1 cellular context compared by ENCODE assay signal in the genomic region with DNA sequence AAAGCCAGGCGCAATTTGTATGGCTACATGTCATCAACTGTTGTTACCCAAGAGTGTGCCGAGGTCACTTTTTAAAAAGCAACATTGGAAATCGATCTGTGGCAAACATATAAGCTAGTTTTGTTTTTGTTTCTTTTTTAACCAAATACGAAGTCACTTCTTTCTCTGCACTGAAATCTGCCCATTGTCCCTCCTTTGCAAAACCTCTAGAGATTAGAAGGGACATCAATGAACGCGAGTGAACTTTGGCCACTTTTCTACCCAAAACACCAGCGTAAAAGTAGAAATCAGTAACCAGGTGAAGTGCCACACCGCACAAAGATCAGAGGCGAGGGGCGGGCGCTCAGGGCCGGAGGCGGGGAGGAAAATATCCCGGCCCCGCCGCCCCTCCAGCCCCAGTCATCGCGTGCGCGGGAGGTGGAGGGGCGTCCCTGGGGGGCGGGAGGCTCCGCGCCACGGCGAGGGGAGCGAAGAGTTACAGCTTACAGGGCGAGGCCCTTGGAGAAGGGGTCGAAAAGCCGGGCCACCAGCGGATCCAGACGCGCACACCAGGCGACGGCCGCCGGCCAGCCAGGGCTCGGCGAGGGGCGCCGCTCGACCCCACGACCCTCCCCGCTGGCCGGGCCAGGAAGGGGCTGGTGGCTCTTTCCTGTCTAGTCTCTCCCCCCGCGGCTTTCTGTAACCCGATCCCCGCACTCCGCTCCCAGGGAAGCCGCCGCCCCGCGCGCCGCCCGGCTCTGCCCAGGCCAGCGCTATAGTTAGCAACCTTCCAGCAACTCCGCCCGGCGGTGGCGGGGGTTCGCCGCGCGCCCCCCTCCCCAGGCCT.
TF ChIP-seq lines count a peak whose summit lies in the region.

No MANE protein-coding gene starts in this region.

TF ChIP-seq in HepG2, 621 proteins besides CTCF, POLR2A, EP300 and RAD21 (continued from another document and continues in another):
- TF ChIP-seq, protein P1, sequence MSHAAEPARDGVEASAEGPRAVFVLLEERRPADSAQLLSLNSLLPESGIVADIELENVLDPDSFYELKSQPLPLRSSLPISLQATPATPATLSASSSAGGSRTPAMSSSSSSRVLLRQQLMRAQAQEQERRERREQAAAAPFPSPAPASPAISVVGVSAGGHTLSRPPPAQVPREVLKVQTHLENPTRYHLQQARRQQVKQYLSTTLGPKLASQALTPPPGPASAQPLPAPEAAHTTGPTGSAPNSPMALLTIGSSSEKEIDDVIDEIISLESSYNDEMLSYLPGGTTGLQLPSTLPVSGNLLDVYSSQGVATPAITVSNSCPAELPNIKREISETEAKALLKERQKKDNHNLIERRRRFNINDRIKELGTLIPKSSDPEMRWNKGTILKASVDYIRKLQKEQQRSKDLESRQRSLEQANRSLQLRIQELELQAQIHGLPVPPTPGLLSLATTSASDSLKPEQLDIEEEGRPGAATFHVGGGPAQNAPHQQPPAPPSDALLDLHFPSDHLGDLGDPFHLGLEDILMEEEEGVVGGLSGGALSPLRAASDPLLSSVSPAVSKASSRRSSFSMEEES (CRISPR knock-in tag; IDR thresholded peaks at IDR 0.05) = peak; percentile 59; the same call in 1 of the 2 replicates
- TF ChIP-seq, protein P2, sequence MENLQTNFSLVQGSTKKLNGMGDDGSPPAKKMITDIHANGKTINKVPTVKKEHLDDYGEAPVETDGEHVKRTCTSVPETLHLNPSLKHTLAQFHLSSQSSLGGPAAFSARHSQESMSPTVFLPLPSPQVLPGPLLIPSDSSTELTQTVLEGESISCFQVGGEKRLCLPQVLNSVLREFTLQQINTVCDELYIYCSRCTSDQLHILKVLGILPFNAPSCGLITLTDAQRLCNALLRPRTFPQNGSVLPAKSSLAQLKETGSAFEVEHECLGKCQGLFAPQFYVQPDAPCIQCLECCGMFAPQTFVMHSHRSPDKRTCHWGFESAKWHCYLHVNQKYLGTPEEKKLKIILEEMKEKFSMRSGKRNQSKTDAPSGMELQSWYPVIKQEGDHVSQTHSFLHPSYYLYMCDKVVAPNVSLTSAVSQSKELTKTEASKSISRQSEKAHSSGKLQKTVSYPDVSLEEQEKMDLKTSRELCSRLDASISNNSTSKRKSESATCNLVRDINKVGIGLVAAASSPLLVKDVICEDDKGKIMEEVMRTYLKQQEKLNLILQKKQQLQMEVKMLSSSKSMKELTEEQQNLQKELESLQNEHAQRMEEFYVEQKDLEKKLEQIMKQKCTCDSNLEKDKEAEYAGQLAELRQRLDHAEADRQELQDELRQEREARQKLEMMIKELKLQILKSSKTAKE (CRISPR knock-in tag; IDR thresholded peaks at IDR 0.05; ENCODE audit: borderline replicate concordance) = peak; percentile 94
- TF ChIP-seq, protein P3, sequence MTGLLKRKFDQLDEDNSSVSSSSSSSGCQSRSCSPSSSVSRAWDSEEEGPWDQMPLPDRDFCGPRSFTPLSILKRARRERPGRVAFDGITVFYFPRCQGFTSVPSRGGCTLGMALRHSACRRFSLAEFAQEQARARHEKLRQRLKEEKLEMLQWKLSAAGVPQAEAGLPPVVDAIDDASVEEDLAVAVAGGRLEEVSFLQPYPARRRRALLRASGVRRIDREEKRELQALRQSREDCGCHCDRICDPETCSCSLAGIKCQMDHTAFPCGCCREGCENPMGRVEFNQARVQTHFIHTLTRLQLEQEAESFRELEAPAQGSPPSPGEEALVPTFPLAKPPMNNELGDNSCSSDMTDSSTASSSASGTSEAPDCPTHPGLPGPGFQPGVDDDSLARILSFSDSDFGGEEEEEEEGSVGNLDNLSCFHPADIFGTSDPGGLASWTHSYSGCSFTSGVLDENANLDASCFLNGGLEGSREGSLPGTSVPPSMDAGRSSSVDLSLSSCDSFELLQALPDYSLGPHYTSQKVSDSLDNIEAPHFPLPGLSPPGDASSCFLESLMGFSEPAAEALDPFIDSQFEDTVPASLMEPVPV (CRISPR knock-in tag; IDR thresholded peaks at IDR 0.05) = peak; percentile 87
- TF ChIP-seq ZMYM4 (CRISPR knock-in tag; IDR thresholded peaks at IDR 0.05) (peak; percentile 82), ZNF547 (CRISPR knock-in tag; IDR thresholded peaks at IDR 0.05) (peak; percentile 33; the same call in 1 of the 2 replicates), RBFOX2 (IDR thresholded peaks at IDR 0.05; ENCODE audit: low read depth, low read length) (peak; percentile 95), KLF11 (CRISPR knock-in tag; IDR thresholded peaks at IDR 0.05) (peak; percentile 92), NFKB2 (CRISPR knock-in tag; IDR thresholded peaks at IDR 0.05; ENCODE audit: borderline replicate concordance) (peak; percentile 95), RARA (CRISPR knock-in tag; IDR thresholded peaks at IDR 0.05) (peak; percentile 86), ZNF709 (CRISPR knock-in tag; IDR thresholded peaks at IDR 0.05) (peak; percentile 50; the same call in 1 of the 2 replicates), ZNF460 (CRISPR knock-in tag; IDR thresholded peaks at IDR 0.05; ENCODE audit: borderline replicate concordance) (peak; percentile 36; the same call in 1 of the 2 replicates), CENPX (CRISPR knock-in tag; IDR thresholded peaks at IDR 0.05) (no peak), MXD4 (CRISPR knock-in tag; IDR thresholded peaks at IDR 0.05) (peak; percentile 65; the same call in 1 of the 2 replicates), NR2C2 (CRISPR knock-in tag; IDR thresholded peaks at IDR 0.05; ENCODE audit: borderline replicate concordance) (peak; percentile 73; the same call in 1 of the 2 replicates), RARG (CRISPR knock-in tag; IDR thresholded peaks at IDR 0.05; ENCODE audit: low read depth) (0 out of 2 replicates have a peak, but pooled peaks have one; percentile 39), NR2F2 (IDR thresholded peaks at IDR 0.05; ENCODE audit: borderline replicate concordance, low read depth) (peak; percentile 64), SSRP1 (CRISPR knock-in tag; IDR thresholded peaks at IDR 0.05) (0 out of 2 replicates have a peak, but pooled peaks have one; percentile 32), KMT2A (CRISPR knock-in tag; IDR thresholded peaks at IDR 0.05) (peak; percentile 69), ZNF205 (CRISPR knock-in tag; IDR thresholded peaks at IDR 0.05) (peak; percentile 85), MXI1 (IDR thresholded peaks at IDR 0.05; ENCODE audit: borderline replicate concordance, low read depth, low read length) (peak; percentile 67; the same call in 2 of the 3 replicates), ZNF577 (CRISPR knock-in tag; IDR thresholded peaks at IDR 0.05; ENCODE audit: borderline replicate concordance, low read depth) (0 out of 2 replicates have a peak, but pooled peaks have one; percentile 26), NFYC (CRISPR knock-in tag; IDR thresholded peaks at IDR 0.05) (peak; percentile 46), ASH2L (IDR thresholded peaks at IDR 0.05; ENCODE audit: insufficient read length, low read depth, low read length) (peak; percentile 97), CEBPG (CRISPR knock-in tag; IDR thresholded peaks at IDR 0.05) (peak; percentile 68), ZNF138 (CRISPR knock-in tag; IDR thresholded peaks at IDR 0.05; ENCODE audit: low read depth) (0 out of 2 replicates have a peak, but pooled peaks have one; percentile 6), ZNF317 (CRISPR knock-in tag; IDR thresholded peaks at IDR 0.05) (peak; percentile 50; the same call in 1 of the 2 replicates), ZNF703 (CRISPR knock-in tag; IDR thresholded peaks at IDR 0.05; ENCODE audit: borderline replicate concordance) (peak; percentile 92; the same call in 1 of the 2 replicates), U2AF2 (IDR thresholded peaks at IDR 0.05; ENCODE audit: low read depth, low read length) (no peak), MEIS2 (CRISPR knock-in tag; IDR thresholded peaks at IDR 0.05) (peak; percentile 65), ZNF124 (CRISPR knock-in tag; IDR thresholded peaks at IDR 0.05) (no peak; the same call in 1 of the 2 replicates), KAT2B (IDR thresholded peaks at IDR 0.05; ENCODE audit: borderline replicate concordance, low read depth, low read length) (peak; percentile 91), ZMAT3 (CRISPR knock-in tag; conservative IDR thresholded peaks at IDR 0.05) (peak; percentile 56; the same call in 1 of the 2 replicates), HNRNPLL (IDR thresholded peaks at IDR 0.05; ENCODE audit: low read depth, low read length, poor library complexity, severe bottlenecking) (peak; percentile 66), POGZ (CRISPR knock-in tag; IDR thresholded peaks at IDR 0.05) (peak; percentile 90), ZSCAN31 (CRISPR knock-in tag; IDR thresholded peaks at IDR 0.05; ENCODE audit: low read depth) (peak; percentile 25; the same call in 1 of the 2 replicates)
- TF ChIP-seq, protein P4, sequence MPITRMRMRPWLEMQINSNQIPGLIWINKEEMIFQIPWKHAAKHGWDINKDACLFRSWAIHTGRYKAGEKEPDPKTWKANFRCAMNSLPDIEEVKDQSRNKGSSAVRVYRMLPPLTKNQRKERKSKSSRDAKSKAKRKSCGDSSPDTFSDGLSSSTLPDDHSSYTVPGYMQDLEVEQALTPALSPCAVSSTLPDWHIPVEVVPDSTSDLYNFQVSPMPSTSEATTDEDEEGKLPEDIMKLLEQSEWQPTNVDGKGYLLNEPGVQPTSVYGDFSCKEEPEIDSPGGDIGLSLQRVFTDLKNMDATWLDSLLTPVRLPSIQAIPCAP (CRISPR knock-in tag; IDR thresholded peaks at IDR 0.05; ENCODE audit: low read depth) = no peak; the same call in 1 of the 2 replicates
- TF ChIP-seq, protein P5, sequence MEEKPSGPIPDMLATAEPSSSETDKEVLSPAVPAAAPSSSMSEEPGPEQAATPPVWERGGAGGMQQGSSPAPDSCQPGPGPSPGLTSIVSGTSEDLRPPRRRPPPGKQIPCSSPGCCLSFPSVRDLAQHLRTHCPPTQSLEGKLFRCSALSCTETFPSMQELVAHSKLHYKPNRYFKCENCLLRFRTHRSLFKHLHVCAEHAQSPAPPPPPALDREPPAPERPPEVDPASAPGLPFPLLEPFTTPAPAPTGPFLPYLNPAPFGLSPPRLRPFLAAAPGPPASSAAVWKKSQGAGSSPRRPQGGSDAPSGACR (CRISPR knock-in tag; IDR thresholded peaks at IDR 0.05) = peak; percentile 98
- TF ChIP-seq, protein P6, sequence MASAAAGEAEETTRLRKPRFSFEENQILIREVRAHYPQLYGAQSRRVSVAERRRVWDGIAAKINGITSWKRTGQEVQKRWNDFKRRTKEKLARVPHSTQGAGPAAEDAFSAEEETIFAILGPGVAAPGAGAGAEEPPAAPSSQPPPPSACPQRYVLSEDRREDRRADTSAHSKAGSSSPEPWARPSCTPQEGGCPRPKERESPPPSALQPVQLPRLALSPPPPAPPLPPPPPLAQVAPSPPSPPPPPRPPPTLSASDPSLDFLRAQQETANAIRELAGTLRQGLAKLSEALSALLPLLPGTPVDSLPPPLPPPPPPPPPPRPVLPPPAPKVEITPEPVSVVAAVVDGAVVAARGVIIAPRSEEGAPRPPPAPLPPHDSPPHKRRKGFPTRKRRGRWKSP (CRISPR knock-in tag; IDR thresholded peaks at IDR 0.05) = peak; percentile 70; the same call in 1 of the 2 replicates
- TF ChIP-seq, protein P7, sequence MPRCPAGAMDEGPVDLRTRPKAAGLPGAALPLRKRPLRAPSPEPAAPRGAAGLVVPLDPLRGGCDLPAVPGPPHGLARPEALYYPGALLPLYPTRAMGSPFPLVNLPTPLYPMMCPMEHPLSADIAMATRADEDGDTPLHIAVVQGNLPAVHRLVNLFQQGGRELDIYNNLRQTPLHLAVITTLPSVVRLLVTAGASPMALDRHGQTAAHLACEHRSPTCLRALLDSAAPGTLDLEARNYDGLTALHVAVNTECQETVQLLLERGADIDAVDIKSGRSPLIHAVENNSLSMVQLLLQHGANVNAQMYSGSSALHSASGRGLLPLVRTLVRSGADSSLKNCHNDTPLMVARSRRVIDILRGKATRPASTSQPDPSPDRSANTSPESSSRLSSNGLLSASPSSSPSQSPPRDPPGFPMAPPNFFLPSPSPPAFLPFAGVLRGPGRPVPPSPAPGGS (CRISPR knock-in tag; IDR thresholded peaks at IDR 0.05) = peak; percentile 70; the same call in 1 of the 2 replicates
- TF ChIP-seq, protein P8, sequence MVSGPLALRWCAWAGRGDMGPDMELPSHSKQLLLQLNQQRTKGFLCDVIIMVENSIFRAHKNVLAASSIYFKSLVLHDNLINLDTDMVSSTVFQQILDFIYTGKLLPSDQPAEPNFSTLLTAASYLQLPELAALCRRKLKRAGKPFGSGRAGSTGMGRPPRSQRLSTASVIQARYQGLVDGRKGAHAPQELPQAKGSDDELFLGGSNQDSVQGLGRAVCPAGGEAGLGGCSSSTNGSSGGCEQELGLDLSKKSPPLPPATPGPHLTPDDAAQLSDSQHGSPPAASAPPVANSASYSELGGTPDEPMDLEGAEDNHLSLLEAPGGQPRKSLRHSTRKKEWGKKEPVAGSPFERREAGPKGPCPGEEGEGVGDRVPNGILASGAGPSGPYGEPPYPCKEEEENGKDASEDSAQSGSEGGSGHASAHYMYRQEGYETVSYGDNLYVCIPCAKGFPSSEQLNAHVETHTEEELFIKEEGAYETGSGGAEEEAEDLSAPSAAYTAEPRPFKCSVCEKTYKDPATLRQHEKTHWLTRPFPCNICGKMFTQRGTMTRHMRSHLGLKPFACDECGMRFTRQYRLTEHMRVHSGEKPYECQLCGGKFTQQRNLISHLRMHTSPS (CRISPR knock-in tag; IDR thresholded peaks at IDR 0.05; ENCODE audit: low read depth) = peak; percentile 72
- TF ChIP-seq, protein P9, sequence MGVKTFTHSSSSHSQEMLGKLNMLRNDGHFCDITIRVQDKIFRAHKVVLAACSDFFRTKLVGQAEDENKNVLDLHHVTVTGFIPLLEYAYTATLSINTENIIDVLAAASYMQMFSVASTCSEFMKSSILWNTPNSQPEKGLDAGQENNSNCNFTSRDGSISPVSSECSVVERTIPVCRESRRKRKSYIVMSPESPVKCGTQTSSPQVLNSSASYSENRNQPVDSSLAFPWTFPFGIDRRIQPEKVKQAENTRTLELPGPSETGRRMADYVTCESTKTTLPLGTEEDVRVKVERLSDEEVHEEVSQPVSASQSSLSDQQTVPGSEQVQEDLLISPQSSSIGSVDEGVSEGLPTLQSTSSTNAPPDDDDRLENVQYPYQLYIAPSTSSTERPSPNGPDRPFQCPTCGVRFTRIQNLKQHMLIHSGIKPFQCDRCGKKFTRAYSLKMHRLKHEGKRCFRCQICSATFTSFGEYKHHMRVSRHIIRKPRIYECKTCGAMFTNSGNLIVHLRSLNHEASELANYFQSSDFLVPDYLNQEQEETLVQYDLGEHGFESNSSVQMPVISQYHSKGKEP (CRISPR knock-in tag; IDR thresholded peaks at IDR 0.05) = peak; percentile 0; the same call in 1 of the 2 replicates
- TF ChIP-seq, protein P10, sequence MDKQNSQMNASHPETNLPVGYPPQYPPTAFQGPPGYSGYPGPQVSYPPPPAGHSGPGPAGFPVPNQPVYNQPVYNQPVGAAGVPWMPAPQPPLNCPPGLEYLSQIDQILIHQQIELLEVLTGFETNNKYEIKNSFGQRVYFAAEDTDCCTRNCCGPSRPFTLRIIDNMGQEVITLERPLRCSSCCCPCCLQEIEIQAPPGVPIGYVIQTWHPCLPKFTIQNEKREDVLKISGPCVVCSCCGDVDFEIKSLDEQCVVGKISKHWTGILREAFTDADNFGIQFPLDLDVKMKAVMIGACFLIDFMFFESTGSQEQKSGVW (CRISPR knock-in tag; IDR thresholded peaks at IDR 0.05; ENCODE audit: borderline replicate concordance) = no peak
- TF ChIP-seq, protein P11, sequence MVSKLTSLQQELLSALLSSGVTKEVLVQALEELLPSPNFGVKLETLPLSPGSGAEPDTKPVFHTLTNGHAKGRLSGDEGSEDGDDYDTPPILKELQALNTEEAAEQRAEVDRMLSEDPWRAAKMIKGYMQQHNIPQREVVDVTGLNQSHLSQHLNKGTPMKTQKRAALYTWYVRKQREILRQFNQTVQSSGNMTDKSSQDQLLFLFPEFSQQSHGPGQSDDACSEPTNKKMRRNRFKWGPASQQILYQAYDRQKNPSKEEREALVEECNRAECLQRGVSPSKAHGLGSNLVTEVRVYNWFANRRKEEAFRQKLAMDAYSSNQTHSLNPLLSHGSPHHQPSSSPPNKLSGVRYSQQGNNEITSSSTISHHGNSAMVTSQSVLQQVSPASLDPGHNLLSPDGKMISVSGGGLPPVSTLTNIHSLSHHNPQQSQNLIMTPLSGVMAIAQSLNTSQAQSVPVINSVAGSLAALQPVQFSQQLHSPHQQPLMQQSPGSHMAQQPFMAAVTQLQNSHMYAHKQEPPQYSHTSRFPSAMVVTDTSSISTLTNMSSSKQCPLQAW (CRISPR knock-in tag; IDR thresholded peaks at IDR 0.05) = peak; percentile 89
